ENCODE assay signal across 9 cellular contexts in genomic region chr19:45637890-45638667, GRCh38. TPM values are rescaled to one million over a fixed set of nuclear protein-coding genes. Genes with fewer than 3 reads are reported as not detected.
DNase-seq lines count a peak whose midpoint lies in the region; ATAC-seq, FAIRE-seq and TF ChIP-seq lines count a peak whose summit lies in the region.
"Had no signal": no experiment of that assay in that cellular context is flagged by ENCODE, and none has a peak within 500 bp of the region (broad histone marks: within the 10 kb centered on the region; RNA-seq: fewer than 3 reads in every experiment).

No MANE protein-coding gene starts in this region.

- 72% methylated on average over 19 of the region's 19 CpGs for WGBS in A549 (ENCODE audit: missing lambda C conversion rate)
- WGBS in right lobe of liver (ENCODE audit: insufficient coverage, low coverage, low lambda C conversion rate, missing lambda C conversion rate): 81% methylated on average over 12 of the region's 19 CpGs

- intact Hi-C loops in right lobe of liver (cut with DNase I): loop anchor here in 1 of 2 donors (10.0 kb wide), 1 partner anchor 113 kb away; no protein-coding TSS in a partner anchor

- H3K4me1 ChIP-seq in A549 (peaks cover 30% of the 10 kb centered on the region), right lobe of liver (peaks cover 0 to 26% (median 13%) of the 10 kb centered on the region in 4 donors)

- H3K27ac ChIP-seq in A549 (peak overlapping the region; percentile 83 to 89), right lobe of liver (no peak overlapping the region)

- no peak for FAIRE-seq in A549 (lab: Jason Lieb, UNC)
- no peak for FAIRE-seq in D721Med (lab: Jason Lieb, UNC)

- no peaks in the 10 kb centered on the region for H3K27me3 ChIP-seq in right lobe of liver
- H3K27me3 ChIP-seq: neutrophil had no signal

- TF ChIP-seq POLR2A in A549 (IDR thresholded peaks at IDR 0.05; ENCODE audit: low read length): no peak
- TF ChIP-seq POLR2A in right lobe of liver (IDR thresholded peaks at IDR 0.05): no peak

- H3K4me3 Mint-ChIP-seq in HFFc6: peak overlapping the region; percentile 97

- H3K9me3 Mint-ChIP-seq in HFFc6: peaks cover 6% of the 10 kb centered on the region; the same call in 1 of the 2 replicates

- H3K9me3 ChIP-seq in A549: no peaks in the 10 kb centered on the region
- H3K9me3 ChIP-seq in right lobe of liver: no peaks in the 10 kb centered on the region
- H3K9me3 ChIP-seq: neutrophil had no signal

- ATAC-seq in A549 (no peak), right lobe of liver (no peak)

- no peak for TF ChIP-seq CTCF in A549 (IDR thresholded peaks at IDR 0.05)
- no peak for TF ChIP-seq CTCF in HFFc6 (IDR thresholded peaks at IDR 0.05)
- TF ChIP-seq CTCF in astrocyte of the spinal cord (IDR thresholded peaks at IDR 0.05; ENCODE audit: low read depth, low read length): no peak
- no peak for TF ChIP-seq CTCF in right lobe of liver (IDR thresholded peaks at IDR 0.05)
- TF ChIP-seq CTCF in D721Med (IDR thresholded peaks at IDR 0.05; ENCODE audit: insufficient read depth, missing control alignments): no peak

- H3K4me1 Mint-ChIP-seq in HFFc6 (ENCODE audit: low read depth): peaks cover 33% of the 10 kb centered on the region

- peak in 1 of 2 experiments; percentile 62 for DNase-seq in A549 (ENCODE audit: low read depth in 1 of 2, low spot score in 1 of 2)
- peak; percentile 46 for DNase-seq in HFFc6
- no peak for DNase-seq in astrocyte of the spinal cord (ENCODE audit: low read depth, low spot score)
- no peak for DNase-seq in right lobe of liver
- DNase-seq in pons (ENCODE audit: low spot score): no peak
- no peak for DNase-seq in hippocampal formation (lab: John Stamatoyannopoulos, UW)
- no peak for DNase-seq in D721Med (ENCODE audit: insufficient read length, low spot score)
- no peak for DNase-seq in NCI-H1436 treated with DMSO at 0.1 percent for 48 hours (lab: John Stamatoyannopoulos, UW)

- POLR2A ChIA-PET in A549 (lab: Yijun Ruan, JAX): interaction anchor here (1.5 kb wide), 1 partner anchor 22 kb away, joined by 4 read pairs; no protein-coding TSS in a partner anchor

- no peak for TF ChIP-seq RAD21 in A549 (conservative IDR thresholded peaks at IDR 0.05 in 1 of 2, IDR thresholded peaks at IDR 0.05 in 1 of 2)

- peak overlapping the region; percentile 89 for H3K4me2 ChIP-seq in A549

- H3K36me3 ChIP-seq in right lobe of liver: no peaks in the 10 kb centered on the region

- in situ Hi-C loops in astrocyte of the spinal cord (cut with HindIII; ENCODE audit: low sequenced_read_pairs): no loop called here

- CTCF ChIA-PET in A549 (lab: Yijun Ruan, JAX): interaction anchor here (0.7 to 15.1 kb wide), 16 partner anchors 15 to 206 kb away, joined by 3 to 437 read pairs (median 4); partner anchors contain the start of genes GPR4, OPA3 and RTN2

- H3K36me3 Mint-ChIP-seq in HFFc6 (ENCODE audit: low read depth): peaks cover 19% of the 10 kb centered on the region

- H3K4me3 ChIP-seq in A549 (peak overlapping the region; percentile 70), astrocyte of the spinal cord (ENCODE audit: low read depth, low read length) (peak overlapping the region; percentile 75), right lobe of liver (peak overlapping the region in 2 of 3 donors; percentile 61 to 62)

- TF ChIP-seq EP300 in A549 (IDR thresholded peaks at IDR 0.05): no peak

- peaks cover 2% of the 10 kb centered on the region for H3K27me3 Mint-ChIP-seq in HFFc6 (ENCODE audit: insufficient read depth)

- peak overlapping the region; percentile 91 for H3K27ac Mint-ChIP-seq in HFFc6

TF ChIP-seq in A549, 52 proteins besides CTCF, POLR2A, EP300 and RAD21:
- TF ChIP-seq FOXS1 (CRISPR knock-in tag; IDR thresholded peaks at IDR 0.05): no peak
- TF ChIP-seq MAFK (IDR thresholded peaks at IDR 0.05; ENCODE audit: partially characterized antibody): peak; percentile 65
TF ChIP-seq in A549: peak in this region for 1.

RNA-seq across cellular contexts. Expression of gene EML2, which starts 1.1 kb away (rescaled TPM):
- polyA plus RNA-seq in A549 (2011; rRNA removed) (19.9 and 22.7 TPM in 2 replicates), A549 (2017; fragmentation: RNase III; extraction: RNeasy Plus Mini Kit Qiagen cat#74134 plus additional on column Dnase treatment) (25.9 to 30.6 TPM (median 29.0 TPM) in 3 replicates)
- polyA plus RNA-seq in A549 (2012; cell fraction: cytosol; rRNA removed): 29.1 and 29.3 TPM in 2 replicates
- 116 and 131 TPM in 2 replicates for polyA plus RNA-seq in A549 (2012; cell fraction: nucleus; rRNA removed)
- polyA minus RNA-seq in A549 (2011; rRNA and poly(A)+ RNA removed): 51.0 and 56.1 TPM in 2 replicates
- 10 to 100 TPM; 57.8 to 71.2 (median 64.7) TPM for total RNA-seq in HFFc6 (2021; fragmentation: NEBNext Ultra II Directional; extraction: Animal tissue kit (Norgen Biotek cat#: 25700))
- total RNA-seq in right lobe of liver: 10 to 100 TPM; 12.6 to 19.7 (median 13.8) TPM

RNA-seq across cellular contexts. Expression of gene GIPR, which starts 29.9 kb away (rescaled TPM):
- 0.83 and 1.2 TPM in 2 replicates for polyA plus RNA-seq in A549 (2011; rRNA removed)
- polyA plus RNA-seq in A549 (2012; cell fraction: cytosol; rRNA removed): 0.42 and 0.57 TPM in 2 replicates
- 3.6 and 4.4 TPM in 2 replicates for polyA plus RNA-seq in A549 (2012; cell fraction: nucleus; rRNA removed)
- 0.96 to 1.6 TPM (median 1.4 TPM) in 3 replicates for polyA plus RNA-seq in A549 (2017; fragmentation: RNase III; extraction: RNeasy Plus Mini Kit Qiagen cat#74134 plus additional on column Dnase treatment)
- polyA minus RNA-seq in A549 (2011; rRNA and poly(A)+ RNA removed): 2.0 and 2.6 TPM in 2 replicates
- 1 to 10 TPM in 1 of 6 experiments, under 1 TPM in 5; 0.31 to 1.1 (median 0.68) TPM for total RNA-seq in HFFc6 (2021; fragmentation: NEBNext Ultra II Directional; extraction: Animal tissue kit (Norgen Biotek cat#: 25700))
- total RNA-seq in right lobe of liver: under 1 TPM in 4 of 6 experiments, not detected in 2; 0.07 to 0.23 (median 0.18) TPM

RNA-seq across cellular contexts. Expression of gene GPR4, which starts 36.1 kb away (rescaled TPM):
- polyA plus RNA-seq in A549 (2011; rRNA removed): 0.10 TPM in 1 of 2 replicates, not detected in the other
- 0.05 TPM in 1 of 2 replicates, not detected in the other for polyA plus RNA-seq in A549 (2012; cell fraction: cytosol; rRNA removed)
- 0.23 and 0.40 TPM in 2 replicates for polyA plus RNA-seq in A549 (2012; cell fraction: nucleus; rRNA removed)
- polyA plus RNA-seq in A549 (2017; fragmentation: RNase III; extraction: RNeasy Plus Mini Kit Qiagen cat#74134 plus additional on column Dnase treatment): 0.03 to 0.12 TPM (median 0.04 TPM) in 3 replicates
- polyA minus RNA-seq in A549 (2011; rRNA and poly(A)+ RNA removed): 0.29 TPM in 1 of 2 replicates, not detected in the other
- 10 to 100 TPM in 4 of 6 experiments, 1 to 10 TPM in 2; 3.7 to 16.8 (median 13.3) TPM for total RNA-seq in HFFc6 (2021; fragmentation: NEBNext Ultra II Directional; extraction: Animal tissue kit (Norgen Biotek cat#: 25700))
- total RNA-seq in right lobe of liver: 1 to 10 TPM in 4 of 6 experiments, under 1 TPM in 2; 0.83 to 3.1 (median 1.3) TPM

RNA-seq across cellular contexts. Expression of gene OPA3, which starts 53.5 kb away (rescaled TPM):
- polyA plus RNA-seq in A549 (2011; rRNA removed) (21.8 and 29.1 TPM in 2 replicates), A549 (2017; fragmentation: RNase III; extraction: RNeasy Plus Mini Kit Qiagen cat#74134 plus additional on column Dnase treatment) (13.8 to 15.9 TPM (median 15.6 TPM) in 3 replicates)
- 20.3 and 24.2 TPM in 2 replicates for polyA plus RNA-seq in A549 (2012; cell fraction: cytosol; rRNA removed)
- polyA plus RNA-seq in A549 (2012; cell fraction: nucleus; rRNA removed): 16.1 and 21.2 TPM in 2 replicates
- polyA minus RNA-seq in A549 (2011; rRNA and poly(A)+ RNA removed): 28.9 and 29.3 TPM in 2 replicates
- 10 to 100 TPM; 13.3 to 15.5 (median 14.3) TPM for total RNA-seq in HFFc6 (2021; fragmentation: NEBNext Ultra II Directional; extraction: Animal tissue kit (Norgen Biotek cat#: 25700))
- total RNA-seq in right lobe of liver: 10 to 100 TPM in 2 of 6 experiments, 1 to 10 TPM in 4; 6.7 to 18.1 (median 8.1) TPM

RNA-seq across cellular contexts. Expression of gene SNRPD2, which starts 53.7 kb away (rescaled TPM):
- polyA plus RNA-seq in A549 (2011; rRNA removed) (974 and 1,002 TPM in 2 replicates), A549 (2017; fragmentation: RNase III; extraction: RNeasy Plus Mini Kit Qiagen cat#74134 plus additional on column Dnase treatment) (785 to 834 TPM (median 811 TPM) in 3 replicates)
- 950 and 1,298 TPM in 2 replicates for polyA plus RNA-seq in A549 (2012; cell fraction: cytosol; rRNA removed)
- polyA plus RNA-seq in A549 (2012; cell fraction: nucleus; rRNA removed): 367 and 451 TPM in 2 replicates
- polyA minus RNA-seq in A549 (2011; rRNA and poly(A)+ RNA removed): 171 and 271 TPM in 2 replicates
- 100 to 1,000 TPM; 470 to 573 (median 517) TPM for total RNA-seq in HFFc6 (2021; fragmentation: NEBNext Ultra II Directional; extraction: Animal tissue kit (Norgen Biotek cat#: 25700))
- 10 to 100 TPM; 79.7 to 92.5 (median 88.2) TPM for total RNA-seq in right lobe of liver

Comparison
In these comparisons a context has a peak if more than half of its experiments do, and no peak if none do; other contexts are left out.
1. H3K27ac ChIP-seq: peak in A549 (2 of 2); none in right lobe of liver (0 of 3).
2. Peak in every context shown above with its lines, with median percentiles within 50 percentile points of each other: H3K4me3 ChIP-seq.